In genomic region chr1:245503548-245503947, GRCh38 we compare ENCODE assay signal across 25 cellular contexts.
"Had no signal": no experiment of that assay in that cellular context is flagged by ENCODE, and none has a peak within 500 bp of the region (broad histone marks: within the 10 kb centered on the region; RNA-seq: fewer than 3 reads in every experiment).

No MANE protein-coding gene starts in this region.

- H3K27me3 ChIP-seq: SJSA1 had no signal

- H3K4me2 ChIP-seq: KMS-11, SK-N-SH had no signal

- DNase-seq: IMR-90, Kasumi-1, MV-4-11, NCI-H1048, NCI-H1105, NCI-H1417, NCI-H1436 treated with DMSO at 0.1 percent for 48 hours, NCI-H1694, NCI-H187 treated with DMSO at 0.1 percent for 48 hours, NCI-H2029 treated with DMSO at 0.1 percent for 48 hours, NCI-H2171 treated with DMSO at 0.1 percent for 48 hours, NCI-H345, NCI-H446 treated with DMSO at 0.1 percent for 48 hours, NCI-H510A treated with DMSO at 0.1 percent for 48 hours, NCI-H526, NCI-H82, Right ventricle myocardium superior, RPMI8226, SIG-M5, SK-N-SH, SW 1271, T-cell had no signal

- H3K4me3 ChIP-seq: SJSA1 had no signal

- H3K36me3 ChIP-seq: SJSA1 had no signal

- H3K27ac ChIP-seq: KMS-11, SJSA1 had no signal

- ATAC-seq: HepG2 had no signal

- H3K9ac ChIP-seq: KMS-11, SK-N-SH had no signal

- H3K9me3 ChIP-seq: SJSA1, SK-N-SH had no signal

- H3K4me1 ChIP-seq: SJSA1 had no signal
